27 cellular contexts compared by ENCODE assay signal in the genomic region with DNA sequence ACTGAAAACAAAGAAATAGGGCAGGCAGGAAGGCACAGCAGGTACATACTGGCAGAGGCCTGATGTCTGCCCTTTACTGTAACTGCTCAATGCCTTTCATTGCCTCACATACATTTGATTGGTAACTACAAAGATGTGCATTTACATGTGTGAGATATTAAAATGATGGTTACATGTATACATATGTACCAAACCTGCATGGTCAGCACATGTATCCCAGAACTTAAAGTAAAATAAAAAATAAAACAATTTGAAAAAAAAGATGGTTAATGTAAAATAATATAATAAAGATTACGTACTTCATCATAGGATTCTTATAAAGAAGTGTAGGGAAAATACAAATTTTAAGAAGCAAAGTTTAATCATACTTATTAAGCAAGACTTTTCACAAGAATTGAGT.
"Had no signal": no experiment of that assay in that cellular context is flagged by ENCODE, and none has a peak within 500 bp of the region (broad histone marks: within the 10 kb centered on the region; RNA-seq: fewer than 3 reads in every experiment).

No MANE protein-coding gene starts in this region.

- H3K9me3 Mint-ChIP-seq: dendritic cell treated with granulocyte-macrophage colony-stimulating factor and Interleukin-4, amounts not matched to agents 40 ng/mL and 50 ng/mL, for 4 days; memory B cell; mesothelial cell of epicardium; naive thymus-derived CD4-positive, alpha-beta T cell; nephron; neural progenitor cell; stimulated activated naive CD8-positive, alpha-beta T cell treated with anti-CD3 and anti-CD28 coated beads, Interleukin-15, amount 100 ng/mL, for 72 hours had no signal

- H2AFZ ChIP-seq: neural progenitor cell, parathyroid adenoma had no signal

- H3K9ac ChIP-seq: neural progenitor cell, parathyroid adenoma had no signal

- H3K4me3 ChIP-seq: colonic mucosa, esophagus squamous epithelium, lung, mucosa of descending colon, neural progenitor cell, smooth muscle cell, suprapubic skin, transverse colon, upper lobe of right lung, vagina had no signal

- H3K27ac Mint-ChIP-seq: dendritic cell treated with granulocyte-macrophage colony-stimulating factor and Interleukin-4, amounts not matched to agents 40 ng/mL and 50 ng/mL, for 4 days; memory B cell; mesothelial cell of epicardium; naive thymus-derived CD4-positive, alpha-beta T cell; nephron; neural progenitor cell; progenitor cell of endocrine pancreas; stimulated activated naive CD8-positive, alpha-beta T cell treated with anti-CD3 and anti-CD28 coated beads, Interleukin-15, amount 100 ng/mL, for 72 hours had no signal

- DNase-seq: colonic mucosa; effector CD8-positive, alpha-beta T cell; esophagus squamous epithelium; foreskin melanocyte; head of caudate nucleus; mucosa of descending colon; naive thymus-derived CD4-positive, alpha-beta T cell; right cardiac atrium; stimulated activated CD4-positive, alpha-beta T cell treated with anti-CD3 and anti-CD28 coated beads, Interleukin-12 subunit alpha, Interleukin-12 subunit beta, amount 100 ng/mL, for 4 hours; stimulated activated CD4-positive, alpha-beta T cell treated with anti-CD3 and anti-CD28 coated beads, Interleukin-1b, Interleukin-23, amount 100 ng/mL, for 48 hours; stimulated activated CD4-positive, alpha-beta T cell treated with anti-CD3 and anti-CD28 coated beads, Interleukin-4, amount 100 ng/mL, for 1 hour; stimulated activated CD8-positive, alpha-beta memory T cell treated with anti-CD3 and anti-CD28 coated beads, Interleukin-4, amount 100 ng/mL, for 48 hours; stimulated activated naive CD4-positive, alpha-beta T cell; stimulated activated naive CD8-positive, alpha-beta T cell treated with anti-CD3 and anti-CD28 coated beads, Interleukin-15, amount 100 ng/mL, for 72 hours; transverse colon; upper lobe of right lung had no signal

- H3K4me3 Mint-ChIP-seq: dendritic cell treated with granulocyte-macrophage colony-stimulating factor and Interleukin-4, amounts not matched to agents 40 ng/mL and 50 ng/mL, for 4 days; memory B cell; mesothelial cell of epicardium; naive thymus-derived CD4-positive, alpha-beta T cell; nephron; neural progenitor cell; stimulated activated naive CD8-positive, alpha-beta T cell treated with anti-CD3 and anti-CD28 coated beads, Interleukin-15, amount 100 ng/mL, for 72 hours had no signal

- ATAC-seq: mucosa of descending colon; naive thymus-derived CD4-positive, alpha-beta T cell; right cardiac atrium; stimulated activated naive CD8-positive, alpha-beta T cell treated with anti-CD3 and anti-CD28 coated beads, Interleukin-15, amount 100 ng/mL, for 72 hours; upper lobe of right lung had no signal

- H3K27me3 Mint-ChIP-seq: dendritic cell treated with granulocyte-macrophage colony-stimulating factor and Interleukin-4, amounts not matched to agents 40 ng/mL and 50 ng/mL, for 4 days; memory B cell; naive thymus-derived CD4-positive, alpha-beta T cell; progenitor cell of endocrine pancreas; stimulated activated naive CD8-positive, alpha-beta T cell treated with anti-CD3 and anti-CD28 coated beads, Interleukin-15, amount 100 ng/mL, for 72 hours had no signal

- H3K4me1 Mint-ChIP-seq: memory B cell had no signal

- H3K9me3 ChIP-seq: colonic mucosa, esophagus squamous epithelium, mucosa of descending colon, suprapubic skin, transverse colon, upper lobe of right lung, vagina had no signal

- H3K4me2 ChIP-seq: neural progenitor cell, smooth muscle cell had no signal

- H3K4me1 ChIP-seq: colonic mucosa, neural progenitor cell had no signal

- H3K27ac ChIP-seq: colonic mucosa, esophagus squamous epithelium, neural progenitor cell, parathyroid adenoma, suprapubic skin, upper lobe of right lung, vagina had no signal

- H3K27me3 ChIP-seq: colonic mucosa, esophagus squamous epithelium, neural progenitor cell, suprapubic skin, transverse colon, upper lobe of right lung, vagina had no signal
